ENCODE assay signal across 16 cellular contexts in the genomic region with DNA sequence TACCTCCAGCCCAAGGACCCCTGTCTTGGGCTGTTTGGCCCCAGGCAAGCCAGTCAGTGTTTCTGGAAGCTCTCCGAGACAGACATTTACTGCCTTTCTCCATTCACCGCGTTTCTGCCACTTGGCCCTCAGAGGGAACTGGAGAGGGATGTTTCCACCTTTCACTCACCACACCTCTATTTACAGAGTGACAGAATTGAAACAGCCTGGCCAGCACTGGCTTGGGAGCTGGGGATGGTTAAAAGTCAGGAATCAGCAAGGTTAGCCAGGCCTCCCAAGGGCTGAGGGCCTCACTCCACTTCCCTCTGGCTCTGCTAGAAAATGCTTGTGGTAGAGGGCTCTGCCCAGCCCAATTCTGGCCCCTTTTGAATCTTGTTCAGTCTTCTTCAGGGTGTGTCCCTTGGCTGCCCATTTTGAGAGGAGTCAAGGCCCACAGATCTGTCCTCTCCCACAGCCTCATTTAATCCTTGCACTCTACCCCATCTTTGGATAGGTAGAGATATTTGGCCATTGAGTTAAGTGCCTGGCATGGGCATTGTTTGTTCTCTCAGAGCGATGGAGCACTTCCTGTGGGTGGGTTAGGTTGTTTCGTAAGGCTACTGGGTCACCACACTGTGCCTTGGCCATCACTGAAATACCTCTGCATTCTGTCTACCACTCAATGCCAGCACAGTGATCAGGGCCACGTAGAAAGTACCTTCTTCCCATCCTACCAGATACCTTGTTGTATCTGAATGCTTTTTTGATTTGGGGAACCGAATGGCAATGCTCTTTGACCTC.
DNase-seq lines count a peak whose midpoint lies in the region; ATAC-seq, FAIRE-seq and TF ChIP-seq lines count a peak whose summit lies in the region.
"Had no signal": no experiment of that assay in that cellular context is flagged by ENCODE, and none has a peak within 500 bp of the region (broad histone marks: within the 10 kb centered on the region; RNA-seq: fewer than 3 reads in every experiment).

No MANE protein-coding gene starts in this region.

- no TSS peak for BruUV-seq in Caco-2 (replicated peaks; lab: Mats Ljungman, UMichigan)

- WGBS in small intestine, 3 donors: 76 to 80% (median 77%) methylated on average over 7 of the region's 7 CpGs

- POLR2A ChIA-PET in Caco-2 (lab: Charles Lee): no interaction called here

- no peak for TF ChIP-seq CTCF in Caco-2 (IDR thresholded peaks at IDR 0.05; ENCODE audit: insufficient read depth in 1 of 2, low read depth in 1 of 2, low read length in 1 of 2, severe bottlenecking in 1 of 2, unreplicated experiment in 1 of 2)
- no peak for TF ChIP-seq CTCF in colonic mucosa (IDR thresholded peaks at IDR 0.05)

- H3K27me3 ChIP-seq in Caco-2 (replicated peaks; ENCODE audit: control insufficient read depth, insufficient read depth, low read length): no peaks in the 10 kb centered on the region
- H3K27me3 ChIP-seq in colonic mucosa: no peaks in the 10 kb centered on the region
- H3K27me3 ChIP-seq in small intestine (ENCODE audit: control insufficient read depth in 2 of 2, insufficient read depth in 2 of 2, low read length in 2 of 2): no peaks in the 10 kb centered on the region

- no peaks in the 10 kb centered on the region for H3K27me3 Mint-ChIP-seq in Caco-2 (ENCODE audit: insufficient read depth, unreplicated experiment)
- H3K27me3 Mint-ChIP-seq in natural killer cell treated with Interleukin-12 subunit alpha and Interleukin-12 subunit beta and Interleukin-15 and Interleukin-18, amount 100 ng/mL, for 72 hours: no peaks in the 10 kb centered on the region

- H3K4me3 Mint-ChIP-seq in Caco-2 (ENCODE audit: unreplicated experiment): no peak overlapping the region
- H3K4me3 Mint-ChIP-seq in natural killer cell treated with Interleukin-12 subunit alpha and Interleukin-12 subunit beta and Interleukin-15 and Interleukin-18, amount 100 ng/mL, for 72 hours: no peak overlapping the region

- H3K4me3 ChIP-seq in Caco-2 (ENCODE audit: low read depth, low read length): no peak overlapping the region
- H3K4me3 ChIP-seq in colonic mucosa: no peak overlapping the region
- no peak overlapping the region for H3K4me3 ChIP-seq in small intestine (ENCODE audit: low read depth in 1 of 2, low read length in 2 of 2)
- H3K4me3 ChIP-seq: GM23248 had no signal

- H3K9me3 Mint-ChIP-seq in Caco-2 (ENCODE audit: unreplicated experiment): no peaks in the 10 kb centered on the region
- no peaks in the 10 kb centered on the region for H3K9me3 Mint-ChIP-seq in natural killer cell treated with Interleukin-12 subunit alpha and Interleukin-12 subunit beta and Interleukin-15 and Interleukin-18, amount 100 ng/mL, for 72 hours

- no peak for FAIRE-seq in small intestine (lab: Jason Lieb, UNC)

- peak overlapping the region in 1 of 2 donors; percentile 23 for H3K9ac ChIP-seq in colonic mucosa (ENCODE audit: low read depth in 2 of 2, low read length in 2 of 2)
- H3K9ac ChIP-seq: GM23248, SK-N-SH had no signal

- DNase-seq in DMS153 treated with DMSO at 0.1 percent for 48 hours (lab: John Stamatoyannopoulos, UW; ENCODE audit: unreplicated experiment) (peak; percentile 16), DMS153 (lab: John Stamatoyannopoulos, UW) (no peak), Caco-2 (no peak), colonic mucosa (peak; percentile 66), small intestine (no peak)
- no peak for DNase-seq in natural killer cell treated with Interleukin-12 subunit alpha and Interleukin-12 subunit beta and Interleukin-15 and Interleukin-18, amount 100 ng/mL, for 72 hours (ENCODE audit: low spot score)
- no peak for DNase-seq in effector CD8-positive, alpha-beta T cell (lab: John Stamatoyannopoulos, UW)
- DNase-seq: 8988T; activated CD8-positive, alpha-beta memory T cell treated with anti-CD3 and anti-CD28 coated beads, Interleukin-2, amount 50 U/mL, for 48 hours; COR-L47; GM23248; kidney glomerular epithelial cell; NCI-H1092 treated with DMSO at 0.1 percent for 48 hours; NCI-H345; SK-N-SH had no signal

- intact Hi-C loops in Caco-2 (cut with micrococcal nuclease; ENCODE audit: unreplicated experiment): no loop called here
- intact Hi-C loops in colonic mucosa (cut with DNase I): no loop called here

- H3K4me1 ChIP-seq in Caco-2: peaks cover 50% of the 10 kb centered on the region
- H3K4me1 ChIP-seq in colonic mucosa: peaks cover 4% of the 10 kb centered on the region
- H3K4me1 ChIP-seq in small intestine (ENCODE audit: control insufficient read depth in 2 of 2, insufficient read depth in 1 of 2, low read depth in 1 of 2, low read length in 1 of 2): no peaks in the 10 kb centered on the region

- ATAC-seq in natural killer cell treated with Interleukin-12 subunit alpha and Interleukin-12 subunit beta and Interleukin-15 and Interleukin-18, amount 100 ng/mL, for 72 hours: peak in 1 of 2 donors; percentile 57
- ATAC-seq in HG03097 (IDR thresholded peaks at IDR 0.05; ENCODE audit: low FRiP score, unreplicated experiment): no peak

- H3K9me3 ChIP-seq in Caco-2: no peaks in the 10 kb centered on the region
- no peaks in the 10 kb centered on the region for H3K9me3 ChIP-seq in colonic mucosa
- no peaks in the 10 kb centered on the region for H3K9me3 ChIP-seq in small intestine (ENCODE audit: control insufficient read depth, low read depth)
- H3K9me3 ChIP-seq: SK-N-SH had no signal

- H3K27ac ChIP-seq in colonic mucosa (peak overlapping the region; percentile 41), small intestine (ENCODE audit: low read depth in 1 of 2, low read length in 1 of 2) (no peak overlapping the region)

- CTCF ChIA-PET in Caco-2 (lab: Charles Lee): no interaction called here

- H3K36me3 Mint-ChIP-seq in Caco-2 (ENCODE audit: insufficient read depth, unreplicated experiment): peaks cover 100% of the 10 kb centered on the region
- no peaks in the 10 kb centered on the region for H3K36me3 Mint-ChIP-seq in natural killer cell treated with Interleukin-12 subunit alpha and Interleukin-12 subunit beta and Interleukin-15 and Interleukin-18, amount 100 ng/mL, for 72 hours

- H3K4me1 Mint-ChIP-seq in Caco-2 (ENCODE audit: low read depth, unreplicated experiment): peaks cover 45% of the 10 kb centered on the region
- peaks cover 32 to 35% of the 10 kb centered on the region in 2 donors for H3K4me1 Mint-ChIP-seq in natural killer cell treated with Interleukin-12 subunit alpha and Interleukin-12 subunit beta and Interleukin-15 and Interleukin-18, amount 100 ng/mL, for 72 hours (ENCODE audit: low read depth in 2 of 2)

- peaks cover 9% of the 10 kb centered on the region for H3K36me3 ChIP-seq in Caco-2 (ENCODE audit: control insufficient read depth, insufficient read depth, low read length)
- H3K36me3 ChIP-seq in colonic mucosa: peaks cover 6% of the 10 kb centered on the region
- H3K36me3 ChIP-seq in small intestine (ENCODE audit: control insufficient read depth in 2 of 2, insufficient read depth in 2 of 2, low read length in 2 of 2): peaks cover 0 to 20% of the 10 kb centered on the region in 2 donors

- peak overlapping the region; percentile 75 for H3K27ac Mint-ChIP-seq in Caco-2 (ENCODE audit: unreplicated experiment)
- peak overlapping the region; percentile 19 to 20 for H3K27ac Mint-ChIP-seq in natural killer cell treated with Interleukin-12 subunit alpha and Interleukin-12 subunit beta and Interleukin-15 and Interleukin-18, amount 100 ng/mL, for 72 hours

Comparison
In these comparisons a context has a peak if more than half of its experiments do, and no peak if none do; other contexts are left out.
1. DNase-seq: peak in DMS153 treated with DMSO at 0.1 percent for 48 hours (single experiment) and colonic mucosa (single experiment); none in DMS153 (single experiment), Caco-2 (0 of 2), natural killer cell treated with Interleukin-12 subunit alpha and Interleukin-12 subunit beta and Interleukin-15 and Interleukin-18, amount 100 ng/mL, for 72 hours (single experiment), small intestine (single experiment) and effector CD8-positive, alpha-beta T cell (single experiment).